17 cellular contexts compared by ENCODE assay signal in the genomic region with DNA sequence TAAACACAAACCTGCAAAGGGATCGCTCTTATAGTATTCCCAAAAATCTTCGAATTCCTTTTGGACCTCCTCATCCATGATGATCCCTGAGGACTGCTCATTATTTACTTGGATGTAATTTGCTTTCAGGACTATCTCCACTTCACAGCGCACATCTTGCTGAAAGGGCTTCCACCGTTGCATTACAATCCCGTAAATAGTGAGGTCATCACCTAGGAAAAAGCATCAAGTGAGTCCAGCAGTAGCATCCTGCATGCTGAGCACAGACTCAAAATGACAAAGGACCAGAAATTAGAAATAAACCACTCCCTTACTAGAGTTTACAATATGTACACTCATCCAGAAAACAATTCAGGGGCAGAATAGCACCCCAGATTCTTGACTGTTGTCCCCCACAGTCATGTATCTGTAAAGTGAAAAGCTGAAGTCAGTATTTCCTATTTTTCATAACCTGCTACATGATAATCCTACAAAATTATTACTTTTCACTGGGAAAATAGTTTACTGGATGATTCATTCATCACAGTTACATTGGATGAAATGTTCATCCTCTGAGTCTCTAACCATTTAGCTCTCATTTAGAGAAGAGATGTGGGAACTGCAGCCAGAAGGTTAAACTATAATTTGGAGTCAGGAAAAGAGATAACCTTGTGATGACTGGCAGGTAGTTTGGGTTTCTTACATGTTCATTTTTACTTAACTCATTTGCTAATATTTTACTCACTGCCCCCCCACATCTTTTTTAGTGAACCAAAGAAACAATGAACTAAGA.
"Had no signal": no experiment of that assay in that cellular context is flagged by ENCODE, and none has a peak within 500 bp of the region (broad histone marks: within the 10 kb centered on the region; RNA-seq: fewer than 3 reads in every experiment).

No MANE protein-coding gene starts in this region.

- H3K4me3 ChIP-seq: lower lobe of right lung, sigmoid colon, thoracic aorta, upper lobe of right lung had no signal

- H3K27me3 ChIP-seq: foreskin keratinocyte, sigmoid colon, upper lobe of right lung had no signal

- DNase-seq: activated CD4-positive, alpha-beta T cell treated with anti-CD3 and anti-CD28 coated beads, Interleukin-2, amount 50 U/mL, for 1 hour; activated CD4-positive, CD25-positive, alpha-beta regulatory T cell; activated naive CD4-positive, alpha-beta T cell treated with Interleukin-2 at 50 U/mL for 16 hours; activated T-cell treated with anti-CD3 and anti-CD28 coated beads for 4 hours; anterior cingulate cortex; cortex of kidney; effector CD4-positive, alpha-beta T cell; foreskin keratinocyte; left cardiac atrium; lower lobe of right lung; midbrain; sigmoid colon; stimulated activated CD4-positive, alpha-beta T cell treated with anti-CD3 and anti-CD28 coated beads, Interleukin-12 subunit alpha, Interleukin-12 subunit beta, amount 100 ng/mL, for 4 hours; stimulated activated CD4-positive, alpha-beta T cell treated with anti-CD3 and anti-CD28 coated beads, Interleukin-2, amount 100 ng/mL, for 24 hours; upper lobe of right lung had no signal

- H3K27ac Mint-ChIP-seq: T-helper 2 cell treated with Interferon-gamma antibody and Interleukin-4, amounts not matched to agents 5 μg/mL and 100 μg/mL, for 36 hours had no signal

- H3K4me3 Mint-ChIP-seq: T-helper 2 cell treated with Interferon-gamma antibody and Interleukin-4, amounts not matched to agents 5 μg/mL and 100 μg/mL, for 36 hours had no signal

- H3K9me3 Mint-ChIP-seq: T-helper 2 cell treated with Interferon-gamma antibody and Interleukin-4, amounts not matched to agents 5 μg/mL and 100 μg/mL, for 36 hours had no signal

- H3K27ac ChIP-seq: foreskin keratinocyte, lower lobe of right lung, sigmoid colon, thoracic aorta, upper lobe of right lung had no signal

- H3K9me3 ChIP-seq: lower lobe of right lung, sigmoid colon, thoracic aorta, upper lobe of right lung had no signal

- H3K4me1 ChIP-seq: foreskin keratinocyte, lower lobe of right lung, sigmoid colon, upper lobe of right lung had no signal

- ATAC-seq: foreskin keratinocyte, left cardiac atrium, lower lobe of right lung, upper lobe of right lung had no signal
